Comparison of ENCODE assay signal across 1 cellular context in genomic region chr22:22069450-22070370, GRCh38.
TF ChIP-seq lines count a peak whose summit lies in the region.

No MANE protein-coding gene starts in this region.

TF ChIP-seq in IMR-90, 13 proteins besides CTCF, POLR2A, EP300 and RAD21:
- TF ChIP-seq, protein P1, sequence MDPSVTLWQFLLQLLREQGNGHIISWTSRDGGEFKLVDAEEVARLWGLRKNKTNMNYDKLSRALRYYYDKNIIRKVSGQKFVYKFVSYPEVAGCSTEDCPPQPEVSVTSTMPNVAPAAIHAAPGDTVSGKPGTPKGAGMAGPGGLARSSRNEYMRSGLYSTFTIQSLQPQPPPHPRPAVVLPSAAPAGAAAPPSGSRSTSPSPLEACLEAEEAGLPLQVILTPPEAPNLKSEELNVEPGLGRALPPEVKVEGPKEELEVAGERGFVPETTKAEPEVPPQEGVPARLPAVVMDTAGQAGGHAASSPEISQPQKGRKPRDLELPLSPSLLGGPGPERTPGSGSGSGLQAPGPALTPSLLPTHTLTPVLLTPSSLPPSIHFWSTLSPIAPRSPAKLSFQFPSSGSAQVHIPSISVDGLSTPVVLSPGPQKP (IDR thresholded peaks at IDR 0.05; ENCODE audit: borderline replicate concordance, low read depth, low read length): no peak
- TF ChIP-seq RFX5 (IDR thresholded peaks at IDR 0.05; ENCODE audit: low read depth, low read length): no peak
- TF ChIP-seq CEBPB (IDR thresholded peaks at IDR 0.05; ENCODE audit: low read depth, low read length): no peak
TF ChIP-seq in IMR-90: peak in this region for 0.
